In the genomic region with DNA sequence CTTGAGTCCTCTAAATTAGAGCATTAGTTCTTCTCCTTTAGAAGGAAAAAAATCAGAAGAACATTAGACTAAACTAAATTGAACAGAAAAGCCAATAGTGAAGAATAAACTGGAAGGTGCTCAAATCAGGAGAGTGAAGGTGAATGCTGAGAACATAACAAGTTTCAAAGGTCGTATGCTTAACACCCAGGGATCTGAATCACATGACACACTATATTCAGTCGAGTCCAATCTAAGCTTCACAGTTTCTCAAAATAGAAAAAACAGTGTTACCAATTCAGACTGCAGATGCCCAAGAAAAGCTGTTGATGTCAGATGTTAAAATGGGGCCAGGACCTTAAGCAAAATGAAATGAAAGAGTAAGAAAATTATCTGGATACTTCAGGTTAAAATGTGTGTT, we compare ENCODE assay signal across 1 cellular context.
TF ChIP-seq lines count a peak whose summit lies in the region.

No MANE protein-coding gene starts in this region.

TF ChIP-seq in liver, 16 proteins besides CTCF, POLR2A, EP300 and RAD21 (continued from another document):
- TF ChIP-seq, protein P1, sequence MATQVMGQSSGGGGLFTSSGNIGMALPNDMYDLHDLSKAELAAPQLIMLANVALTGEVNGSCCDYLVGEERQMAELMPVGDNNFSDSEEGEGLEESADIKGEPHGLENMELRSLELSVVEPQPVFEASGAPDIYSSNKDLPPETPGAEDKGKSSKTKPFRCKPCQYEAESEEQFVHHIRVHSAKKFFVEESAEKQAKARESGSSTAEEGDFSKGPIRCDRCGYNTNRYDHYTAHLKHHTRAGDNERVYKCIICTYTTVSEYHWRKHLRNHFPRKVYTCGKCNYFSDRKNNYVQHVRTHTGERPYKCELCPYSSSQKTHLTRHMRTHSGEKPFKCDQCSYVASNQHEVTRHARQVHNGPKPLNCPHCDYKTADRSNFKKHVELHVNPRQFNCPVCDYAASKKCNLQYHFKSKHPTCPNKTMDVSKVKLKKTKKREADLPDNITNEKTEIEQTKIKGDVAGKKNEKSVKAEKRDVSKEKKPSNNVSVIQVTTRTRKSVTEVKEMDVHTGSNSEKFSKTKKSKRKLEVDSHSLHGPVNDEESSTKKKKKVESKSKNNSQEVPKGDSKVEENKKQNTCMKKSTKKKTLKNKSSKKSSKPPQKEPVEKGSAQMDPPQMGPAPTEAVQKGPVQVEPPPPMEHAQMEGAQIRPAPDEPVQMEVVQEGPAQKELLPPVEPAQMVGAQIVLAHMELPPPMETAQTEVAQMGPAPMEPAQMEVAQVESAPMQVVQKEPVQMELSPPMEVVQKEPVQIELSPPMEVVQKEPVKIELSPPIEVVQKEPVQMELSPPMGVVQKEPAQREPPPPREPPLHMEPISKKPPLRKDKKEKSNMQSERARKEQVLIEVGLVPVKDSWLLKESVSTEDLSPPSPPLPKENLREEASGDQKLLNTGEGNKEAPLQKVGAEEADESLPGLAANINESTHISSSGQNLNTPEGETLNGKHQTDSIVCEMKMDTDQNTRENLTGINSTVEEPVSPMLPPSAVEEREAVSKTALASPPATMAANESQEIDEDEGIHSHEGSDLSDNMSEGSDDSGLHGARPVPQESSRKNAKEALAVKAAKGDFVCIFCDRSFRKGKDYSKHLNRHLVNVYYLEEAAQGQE (IDR thresholded peaks at IDR 0.05) = no peak
- TF ChIP-seq TAF1 (conservative IDR thresholded peaks at IDR 0.05) (no peak), HNF4G (IDR thresholded peaks at IDR 0.05) (no peak)
- TF ChIP-seq, protein P2, sequence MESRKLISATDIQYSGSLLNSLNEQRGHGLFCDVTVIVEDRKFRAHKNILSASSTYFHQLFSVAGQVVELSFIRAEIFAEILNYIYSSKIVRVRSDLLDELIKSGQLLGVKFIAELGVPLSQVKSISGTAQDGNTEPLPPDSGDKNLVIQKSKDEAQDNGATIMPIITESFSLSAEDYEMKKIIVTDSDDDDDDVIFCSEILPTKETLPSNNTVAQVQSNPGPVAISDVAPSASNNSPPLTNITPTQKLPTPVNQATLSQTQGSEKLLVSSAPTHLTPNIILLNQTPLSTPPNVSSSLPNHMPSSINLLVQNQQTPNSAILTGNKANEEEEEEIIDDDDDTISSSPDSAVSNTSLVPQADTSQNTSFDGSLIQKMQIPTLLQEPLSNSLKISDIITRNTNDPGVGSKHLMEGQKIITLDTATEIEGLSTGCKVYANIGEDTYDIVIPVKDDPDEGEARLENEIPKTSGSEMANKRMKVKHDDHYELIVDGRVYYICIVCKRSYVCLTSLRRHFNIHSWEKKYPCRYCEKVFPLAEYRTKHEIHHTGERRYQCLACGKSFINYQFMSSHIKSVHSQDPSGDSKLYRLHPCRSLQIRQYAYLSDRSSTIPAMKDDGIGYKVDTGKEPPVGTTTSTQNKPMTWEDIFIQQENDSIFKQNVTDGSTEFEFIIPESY (IDR thresholded peaks at IDR 0.05) = no peak
